In the genomic region with DNA sequence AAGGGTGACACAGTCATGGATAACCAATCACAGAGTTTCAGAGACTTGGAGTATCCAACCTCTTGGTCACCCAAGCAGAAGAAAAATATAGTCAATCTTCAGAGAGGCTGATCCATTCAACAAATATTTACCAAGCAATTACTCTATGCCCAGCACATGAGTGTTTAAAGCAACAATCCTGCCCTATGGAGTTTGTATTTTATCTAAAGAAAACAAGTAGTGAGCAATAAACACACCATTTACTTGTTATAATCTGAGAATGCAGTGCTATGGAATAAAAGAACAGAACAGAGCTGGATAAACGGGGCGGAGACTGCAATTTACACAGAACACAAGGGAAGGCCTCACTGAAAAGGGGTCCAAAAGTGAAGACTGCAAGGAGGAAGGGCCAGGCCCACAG, we compare ENCODE assay signal across 2 cellular contexts.
TF ChIP-seq lines count a peak whose summit lies in the region.

No MANE protein-coding gene starts in this region.

TF ChIP-seq in SK-N-SH, 30 proteins besides CTCF, POLR2A, EP300 and RAD21 (continued from another document):
- TF ChIP-seq, protein P1, sequence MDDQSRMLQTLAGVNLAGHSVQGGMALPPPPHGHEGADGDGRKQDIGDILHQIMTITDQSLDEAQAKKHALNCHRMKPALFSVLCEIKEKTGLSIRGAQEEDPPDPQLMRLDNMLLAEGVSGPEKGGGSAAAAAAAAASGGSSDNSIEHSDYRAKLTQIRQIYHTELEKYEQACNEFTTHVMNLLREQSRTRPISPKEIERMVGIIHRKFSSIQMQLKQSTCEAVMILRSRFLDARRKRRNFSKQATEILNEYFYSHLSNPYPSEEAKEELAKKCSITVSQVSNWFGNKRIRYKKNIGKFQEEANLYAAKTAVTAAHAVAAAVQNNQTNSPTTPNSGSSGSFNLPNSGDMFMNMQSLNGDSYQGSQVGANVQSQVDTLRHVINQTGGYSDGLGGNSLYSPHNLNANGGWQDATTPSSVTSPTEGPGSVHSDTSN (IDR thresholded peaks at IDR 0.05): no peak
- no peak for TF ChIP-seq FOXM1 (IDR thresholded peaks at IDR 0.05; ENCODE audit: low read depth)
- no peak for TF ChIP-seq REST (IDR thresholded peaks at IDR 0.05; ENCODE audit: low read depth, low read length)
- TF ChIP-seq NRF1 (IDR thresholded peaks at IDR 0.05; ENCODE audit: low read depth, low read length): no peak
- no peak for TF ChIP-seq GABPA (IDR thresholded peaks at IDR 0.05; ENCODE audit: low read depth)
- no peak for TF ChIP-seq RFX5 (IDR thresholded peaks at IDR 0.05; ENCODE audit: low read length)

TF ChIP-seq in SK-N-SH treated with all-trans-retinoic acid at 6 μM for 48 hours, 23 proteins besides CTCF, POLR2A, EP300 and RAD21 (continued from another document):
- TF ChIP-seq POU6F1 (CRISPR knock-in tag; IDR thresholded peaks at IDR 0.05; ENCODE audit: borderline replicate concordance, low read depth): no peak
- TF ChIP-seq ZFP30 (CRISPR knock-in tag; IDR thresholded peaks at IDR 0.05): no peak
- no peak for TF ChIP-seq BACH2 (CRISPR knock-in tag; IDR thresholded peaks at IDR 0.05; ENCODE audit: borderline replicate concordance)
- no peak for TF ChIP-seq PPARA (CRISPR knock-in tag; IDR thresholded peaks at IDR 0.05; ENCODE audit: borderline replicate concordance)
- TF ChIP-seq, protein P2, sequence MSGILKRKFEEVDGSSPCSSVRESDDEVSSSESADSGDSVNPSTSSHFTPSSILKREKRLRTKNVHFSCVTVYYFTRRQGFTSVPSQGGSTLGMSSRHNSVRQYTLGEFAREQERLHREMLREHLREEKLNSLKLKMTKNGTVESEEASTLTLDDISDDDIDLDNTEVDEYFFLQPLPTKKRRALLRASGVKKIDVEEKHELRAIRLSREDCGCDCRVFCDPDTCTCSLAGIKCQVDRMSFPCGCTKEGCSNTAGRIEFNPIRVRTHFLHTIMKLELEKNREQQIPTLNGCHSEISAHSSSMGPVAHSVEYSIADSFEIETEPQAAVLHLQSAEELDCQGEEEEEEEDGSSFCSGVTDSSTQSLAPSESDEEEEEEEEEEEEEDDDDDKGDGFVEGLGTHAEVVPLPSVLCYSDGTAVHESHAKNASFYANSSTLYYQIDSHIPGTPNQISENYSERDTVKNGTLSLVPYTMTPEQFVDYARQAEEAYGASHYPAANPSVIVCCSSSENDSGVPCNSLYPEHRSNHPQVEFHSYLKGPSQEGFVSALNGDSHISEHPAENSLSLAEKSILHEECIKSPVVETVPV (CRISPR knock-in tag; IDR thresholded peaks at IDR 0.05): no peak
- no peak for TF ChIP-seq TCF4 (CRISPR knock-in tag; IDR thresholded peaks at IDR 0.05; ENCODE audit: borderline replicate concordance)
- no peak for TF ChIP-seq SNAI2 (CRISPR knock-in tag; IDR thresholded peaks at IDR 0.05)
- TF ChIP-seq ESRRG (CRISPR knock-in tag; IDR thresholded peaks at IDR 0.05): no peak
- no peak for TF ChIP-seq ARNTL (CRISPR knock-in tag; IDR thresholded peaks at IDR 0.05; ENCODE audit: borderline replicate concordance, low read depth)
- no peak for TF ChIP-seq OSR1 (CRISPR knock-in tag; IDR thresholded peaks at IDR 0.05)
- no peak for TF ChIP-seq RARB (CRISPR knock-in tag; IDR thresholded peaks at IDR 0.05)
- no peak for TF ChIP-seq GLIS3 (CRISPR knock-in tag; IDR thresholded peaks at IDR 0.05)
- TF ChIP-seq TOX (CRISPR knock-in tag; IDR thresholded peaks at IDR 0.05; ENCODE audit: borderline replicate concordance): no peak
- TF ChIP-seq ZFP3 (CRISPR knock-in tag; IDR thresholded peaks at IDR 0.05): no peak
- TF ChIP-seq ZNF8 (CRISPR knock-in tag; IDR thresholded peaks at IDR 0.05): no peak
TF ChIP-seq in SK-N-SH treated with all-trans-retinoic acid at 6 μM for 48 hours: peak in this region for 0.
